1 cellular context compared by ENCODE assay signal in the genomic region with DNA sequence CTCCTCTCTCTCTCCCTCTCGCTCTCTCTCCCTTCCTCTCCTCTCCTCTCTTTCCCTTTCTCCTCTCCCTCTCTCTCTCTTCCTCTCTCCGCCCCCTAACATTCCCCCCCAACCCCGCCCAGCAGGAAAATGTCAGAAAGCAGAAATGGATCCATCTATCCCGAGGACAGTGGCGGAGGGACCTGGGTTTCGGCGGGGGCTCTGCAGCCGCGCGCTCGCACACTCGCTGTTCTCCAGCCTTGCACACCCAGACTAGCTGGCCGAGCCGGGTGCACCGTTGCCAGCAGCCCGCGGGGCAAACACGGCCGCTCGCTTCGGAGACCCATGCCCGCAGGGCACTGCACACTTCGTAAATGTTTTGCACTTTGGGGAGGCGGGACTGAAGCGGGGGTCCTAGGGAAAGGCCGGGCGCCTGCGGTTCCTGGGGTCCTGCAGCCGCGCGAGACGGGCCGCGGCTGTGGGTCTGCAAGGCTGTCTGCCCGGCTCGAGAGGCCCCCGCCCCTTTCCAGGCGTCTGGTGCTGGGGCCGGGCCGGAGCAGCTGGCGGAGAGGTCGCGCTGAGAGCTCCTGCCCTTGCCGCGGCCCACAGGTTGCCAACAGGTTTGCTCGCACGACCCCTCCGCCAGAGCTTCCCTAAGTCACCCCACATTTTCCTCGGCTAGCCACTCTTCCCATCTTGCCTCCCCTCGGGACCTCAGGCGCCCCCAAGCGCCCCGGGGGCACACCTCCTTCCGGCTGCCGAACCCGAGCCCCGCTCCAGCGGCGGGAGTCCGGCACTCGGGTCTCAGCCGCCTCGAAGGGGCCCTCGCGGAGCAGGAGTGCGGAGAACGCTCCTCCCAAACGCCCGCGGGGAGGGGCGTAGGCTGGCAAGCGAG.
TF ChIP-seq lines count a peak whose summit lies in the region.

No MANE protein-coding gene starts in this region.

TF ChIP-seq in HepG2, 621 proteins besides CTCF, POLR2A, EP300 and RAD21 (continued from another document and continues in another):
- TF ChIP-seq ZNF512B (CRISPR knock-in tag; IDR thresholded peaks at IDR 0.05; ENCODE audit: borderline replicate concordance) (peak; percentile 75; the same call in 1 of the 2 replicates), ZNF737 (CRISPR knock-in tag; IDR thresholded peaks at IDR 0.05; ENCODE audit: borderline replicate concordance) (no peak), PCBP1 (IDR thresholded peaks at IDR 0.05; ENCODE audit: borderline replicate concordance, low read depth, low read length) (0 out of 2 replicates have a peak, but pooled peaks have one; percentile 11), SMARCE1 (IDR thresholded peaks at IDR 0.05; ENCODE audit: borderline replicate concordance) (no peak), ZNF563 (CRISPR knock-in tag; IDR thresholded peaks at IDR 0.05) (peak; percentile 44; the same call in 1 of the 2 replicates), ZSCAN21 (CRISPR knock-in tag; IDR thresholded peaks at IDR 0.05; ENCODE audit: borderline replicate concordance) (no peak), TCF7L2 (IDR thresholded peaks at IDR 0.05; ENCODE audit: low read depth, low read length) (no peak), E2F5 (CRISPR knock-in tag; conservative IDR thresholded peaks at IDR 0.05) (no peak), POLR2AphosphoS5 (IDR thresholded peaks at IDR 0.05; ENCODE audit: low read depth, low read length) (no peak), POLR2AphosphoS2 (IDR thresholded peaks at IDR 0.05; ENCODE audit: low read depth, low read length) (no peak), ZNF768 (CRISPR knock-in tag; IDR thresholded peaks at IDR 0.05) (peak; percentile 13; the same call in 1 of the 2 replicates), EEA1 (CRISPR knock-in tag; IDR thresholded peaks at IDR 0.05; ENCODE audit: borderline replicate concordance) (0 out of 2 replicates have a peak, but pooled peaks have one; percentile 50), HOXA7 (CRISPR knock-in tag; IDR thresholded peaks at IDR 0.05) (no peak), TBX2 (CRISPR knock-in tag; IDR thresholded peaks at IDR 0.05; ENCODE audit: borderline replicate concordance) (no peak), ZNF513 (CRISPR knock-in tag; conservative IDR thresholded peaks at IDR 0.05) (no peak), KAT7 (CRISPR knock-in tag; IDR thresholded peaks at IDR 0.05; ENCODE audit: borderline replicate concordance) (no peak), NFIC (IDR thresholded peaks at IDR 0.05; ENCODE audit: low read length) (no peak), PRPF4 (IDR thresholded peaks at IDR 0.05; ENCODE audit: low read depth, low read length, poor library complexity, severe bottlenecking) (no peak), ZNF501 (CRISPR knock-in tag; IDR thresholded peaks at IDR 0.05) (no peak), FLYWCH1 (CRISPR knock-in tag; IDR thresholded peaks at IDR 0.05) (no peak), SOX6 (IDR thresholded peaks at IDR 0.05) (no peak), SOX6 (CRISPR knock-in tag; IDR thresholded peaks at IDR 0.05) (0 out of 2 replicates have a peak, but pooled peaks have one; percentile 8), ZNF891 (CRISPR knock-in tag; IDR thresholded peaks at IDR 0.05) (no peak), ZNF784 (CRISPR knock-in tag; IDR thresholded peaks at IDR 0.05; ENCODE audit: borderline replicate concordance) (no peak), KLF11 (CRISPR knock-in tag; IDR thresholded peaks at IDR 0.05) (no peak), SRSF4 (IDR thresholded peaks at IDR 0.05; ENCODE audit: low read depth, low read length, poor library complexity, severe bottlenecking) (no peak), BRD4 (CRISPR knock-in tag; IDR thresholded peaks at IDR 0.05) (no peak), ZSCAN12 (CRISPR knock-in tag; IDR thresholded peaks at IDR 0.05) (no peak), CHCHD3 (CRISPR knock-in tag; IDR thresholded peaks at IDR 0.05) (no peak)
- TF ChIP-seq, protein P1, sequence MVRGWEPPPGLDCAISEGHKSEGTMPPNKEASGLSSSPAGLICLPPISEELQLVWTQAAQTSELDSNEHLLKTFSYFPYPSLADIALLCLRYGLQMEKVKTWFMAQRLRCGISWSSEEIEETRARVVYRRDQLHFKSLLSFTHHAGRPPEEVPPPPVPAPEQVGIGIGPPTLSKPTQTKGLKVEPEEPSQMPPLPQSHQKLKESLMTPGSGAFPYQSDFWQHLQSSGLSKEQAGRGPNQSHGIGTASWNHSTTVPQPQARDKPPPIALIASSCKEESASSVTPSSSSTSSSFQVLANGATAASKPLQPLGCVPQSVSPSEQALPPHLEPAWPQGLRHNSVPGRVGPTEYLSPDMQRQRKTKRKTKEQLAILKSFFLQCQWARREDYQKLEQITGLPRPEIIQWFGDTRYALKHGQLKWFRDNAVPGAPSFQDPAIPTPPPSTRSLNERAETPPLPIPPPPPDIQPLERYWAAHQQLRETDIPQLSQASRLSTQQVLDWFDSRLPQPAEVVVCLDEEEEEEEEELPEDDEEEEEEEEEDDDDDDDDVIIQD (CRISPR knock-in tag; IDR thresholded peaks at IDR 0.05; ENCODE audit: low read depth) = no peak
- TF ChIP-seq, protein P2, sequence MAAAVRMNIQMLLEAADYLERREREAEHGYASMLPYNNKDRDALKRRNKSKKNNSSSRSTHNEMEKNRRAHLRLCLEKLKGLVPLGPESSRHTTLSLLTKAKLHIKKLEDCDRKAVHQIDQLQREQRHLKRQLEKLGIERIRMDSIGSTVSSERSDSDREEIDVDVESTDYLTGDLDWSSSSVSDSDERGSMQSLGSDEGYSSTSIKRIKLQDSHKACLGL (CRISPR knock-in tag; IDR thresholded peaks at IDR 0.05) = peak; percentile 62; the same call in 1 of the 2 replicates
- TF ChIP-seq, protein P3, sequence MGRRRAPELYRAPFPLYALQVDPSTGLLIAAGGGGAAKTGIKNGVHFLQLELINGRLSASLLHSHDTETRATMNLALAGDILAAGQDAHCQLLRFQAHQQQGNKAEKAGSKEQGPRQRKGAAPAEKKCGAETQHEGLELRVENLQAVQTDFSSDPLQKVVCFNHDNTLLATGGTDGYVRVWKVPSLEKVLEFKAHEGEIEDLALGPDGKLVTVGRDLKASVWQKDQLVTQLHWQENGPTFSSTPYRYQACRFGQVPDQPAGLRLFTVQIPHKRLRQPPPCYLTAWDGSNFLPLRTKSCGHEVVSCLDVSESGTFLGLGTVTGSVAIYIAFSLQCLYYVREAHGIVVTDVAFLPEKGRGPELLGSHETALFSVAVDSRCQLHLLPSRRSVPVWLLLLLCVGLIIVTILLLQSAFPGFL (CRISPR knock-in tag; IDR thresholded peaks at IDR 0.05) = no peak
- TF ChIP-seq, protein P4, sequence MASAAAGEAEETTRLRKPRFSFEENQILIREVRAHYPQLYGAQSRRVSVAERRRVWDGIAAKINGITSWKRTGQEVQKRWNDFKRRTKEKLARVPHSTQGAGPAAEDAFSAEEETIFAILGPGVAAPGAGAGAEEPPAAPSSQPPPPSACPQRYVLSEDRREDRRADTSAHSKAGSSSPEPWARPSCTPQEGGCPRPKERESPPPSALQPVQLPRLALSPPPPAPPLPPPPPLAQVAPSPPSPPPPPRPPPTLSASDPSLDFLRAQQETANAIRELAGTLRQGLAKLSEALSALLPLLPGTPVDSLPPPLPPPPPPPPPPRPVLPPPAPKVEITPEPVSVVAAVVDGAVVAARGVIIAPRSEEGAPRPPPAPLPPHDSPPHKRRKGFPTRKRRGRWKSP (CRISPR knock-in tag; IDR thresholded peaks at IDR 0.05) = 0 out of 2 replicates have a peak, but pooled peaks have one; percentile 16
- TF ChIP-seq, protein P5, sequence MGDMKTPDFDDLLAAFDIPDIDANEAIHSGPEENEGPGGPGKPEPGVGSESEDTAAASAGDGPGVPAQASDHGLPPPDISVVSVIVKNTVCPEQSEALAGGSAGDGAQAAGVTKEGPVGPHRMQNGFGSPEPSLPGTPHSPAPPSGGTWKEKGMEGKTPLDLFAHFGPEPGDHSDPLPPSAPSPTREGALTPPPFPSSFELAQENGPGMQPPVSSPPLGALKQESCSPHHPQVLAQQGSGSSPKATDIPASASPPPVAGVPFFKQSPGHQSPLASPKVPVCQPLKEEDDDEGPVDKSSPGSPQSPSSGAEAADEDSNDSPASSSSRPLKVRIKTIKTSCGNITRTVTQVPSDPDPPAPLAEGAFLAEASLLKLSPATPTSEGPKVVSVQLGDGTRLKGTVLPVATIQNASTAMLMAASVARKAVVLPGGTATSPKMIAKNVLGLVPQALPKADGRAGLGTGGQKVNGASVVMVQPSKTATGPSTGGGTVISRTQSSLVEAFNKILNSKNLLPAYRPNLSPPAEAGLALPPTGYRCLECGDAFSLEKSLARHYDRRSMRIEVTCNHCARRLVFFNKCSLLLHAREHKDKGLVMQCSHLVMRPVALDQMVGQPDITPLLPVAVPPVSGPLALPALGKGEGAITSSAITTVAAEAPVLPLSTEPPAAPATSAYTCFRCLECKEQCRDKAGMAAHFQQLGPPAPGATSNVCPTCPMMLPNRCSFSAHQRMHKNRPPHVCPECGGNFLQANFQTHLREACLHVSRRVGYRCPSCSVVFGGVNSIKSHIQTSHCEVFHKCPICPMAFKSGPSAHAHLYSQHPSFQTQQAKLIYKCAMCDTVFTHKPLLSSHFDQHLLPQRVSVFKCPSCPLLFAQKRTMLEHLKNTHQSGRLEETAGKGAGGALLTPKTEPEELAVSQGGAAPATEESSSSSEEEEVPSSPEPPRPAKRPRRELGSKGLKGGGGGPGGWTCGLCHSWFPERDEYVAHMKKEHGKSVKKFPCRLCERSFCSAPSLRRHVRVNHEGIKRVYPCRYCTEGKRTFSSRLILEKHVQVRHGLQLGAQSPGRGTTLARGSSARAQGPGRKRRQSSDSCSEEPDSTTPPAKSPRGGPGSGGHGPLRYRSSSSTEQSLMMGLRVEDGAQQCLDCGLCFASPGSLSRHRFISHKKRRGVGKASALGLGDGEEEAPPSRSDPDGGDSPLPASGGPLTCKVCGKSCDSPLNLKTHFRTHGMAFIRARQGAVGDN (CRISPR knock-in tag; IDR thresholded peaks at IDR 0.05) = peak; percentile 48
- TF ChIP-seq, protein P6, sequence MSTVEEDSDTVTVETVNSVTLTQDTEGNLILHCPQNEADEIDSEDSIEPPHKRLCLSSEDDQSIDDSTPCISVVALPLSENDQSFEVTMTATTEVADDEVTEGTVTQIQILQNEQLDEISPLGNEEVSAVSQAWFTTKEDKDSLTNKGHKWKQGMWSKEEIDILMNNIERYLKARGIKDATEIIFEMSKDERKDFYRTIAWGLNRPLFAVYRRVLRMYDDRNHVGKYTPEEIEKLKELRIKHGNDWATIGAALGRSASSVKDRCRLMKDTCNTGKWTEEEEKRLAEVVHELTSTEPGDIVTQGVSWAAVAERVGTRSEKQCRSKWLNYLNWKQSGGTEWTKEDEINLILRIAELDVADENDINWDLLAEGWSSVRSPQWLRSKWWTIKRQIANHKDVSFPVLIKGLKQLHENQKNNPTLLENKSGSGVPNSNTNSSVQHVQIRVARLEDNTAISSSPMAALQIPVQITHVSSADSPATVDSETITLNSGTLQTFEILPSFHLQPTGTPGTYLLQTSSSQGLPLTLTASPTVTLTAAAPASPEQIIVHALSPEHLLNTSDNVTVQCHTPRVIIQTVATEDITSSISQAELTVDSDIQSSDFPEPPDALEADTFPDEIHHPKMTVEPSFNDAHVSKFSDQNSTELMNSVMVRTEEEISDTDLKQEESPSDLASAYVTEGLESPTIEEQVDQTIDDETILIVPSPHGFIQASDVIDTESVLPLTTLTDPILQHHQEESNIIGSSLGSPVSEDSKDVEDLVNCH (CRISPR knock-in tag; IDR thresholded peaks at IDR 0.05) = no peak
- TF ChIP-seq, protein P7, sequence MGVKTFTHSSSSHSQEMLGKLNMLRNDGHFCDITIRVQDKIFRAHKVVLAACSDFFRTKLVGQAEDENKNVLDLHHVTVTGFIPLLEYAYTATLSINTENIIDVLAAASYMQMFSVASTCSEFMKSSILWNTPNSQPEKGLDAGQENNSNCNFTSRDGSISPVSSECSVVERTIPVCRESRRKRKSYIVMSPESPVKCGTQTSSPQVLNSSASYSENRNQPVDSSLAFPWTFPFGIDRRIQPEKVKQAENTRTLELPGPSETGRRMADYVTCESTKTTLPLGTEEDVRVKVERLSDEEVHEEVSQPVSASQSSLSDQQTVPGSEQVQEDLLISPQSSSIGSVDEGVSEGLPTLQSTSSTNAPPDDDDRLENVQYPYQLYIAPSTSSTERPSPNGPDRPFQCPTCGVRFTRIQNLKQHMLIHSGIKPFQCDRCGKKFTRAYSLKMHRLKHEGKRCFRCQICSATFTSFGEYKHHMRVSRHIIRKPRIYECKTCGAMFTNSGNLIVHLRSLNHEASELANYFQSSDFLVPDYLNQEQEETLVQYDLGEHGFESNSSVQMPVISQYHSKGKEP (CRISPR knock-in tag; IDR thresholded peaks at IDR 0.05) = no peak
